ENCODE assay signal across 1 cellular context in the genomic region with DNA sequence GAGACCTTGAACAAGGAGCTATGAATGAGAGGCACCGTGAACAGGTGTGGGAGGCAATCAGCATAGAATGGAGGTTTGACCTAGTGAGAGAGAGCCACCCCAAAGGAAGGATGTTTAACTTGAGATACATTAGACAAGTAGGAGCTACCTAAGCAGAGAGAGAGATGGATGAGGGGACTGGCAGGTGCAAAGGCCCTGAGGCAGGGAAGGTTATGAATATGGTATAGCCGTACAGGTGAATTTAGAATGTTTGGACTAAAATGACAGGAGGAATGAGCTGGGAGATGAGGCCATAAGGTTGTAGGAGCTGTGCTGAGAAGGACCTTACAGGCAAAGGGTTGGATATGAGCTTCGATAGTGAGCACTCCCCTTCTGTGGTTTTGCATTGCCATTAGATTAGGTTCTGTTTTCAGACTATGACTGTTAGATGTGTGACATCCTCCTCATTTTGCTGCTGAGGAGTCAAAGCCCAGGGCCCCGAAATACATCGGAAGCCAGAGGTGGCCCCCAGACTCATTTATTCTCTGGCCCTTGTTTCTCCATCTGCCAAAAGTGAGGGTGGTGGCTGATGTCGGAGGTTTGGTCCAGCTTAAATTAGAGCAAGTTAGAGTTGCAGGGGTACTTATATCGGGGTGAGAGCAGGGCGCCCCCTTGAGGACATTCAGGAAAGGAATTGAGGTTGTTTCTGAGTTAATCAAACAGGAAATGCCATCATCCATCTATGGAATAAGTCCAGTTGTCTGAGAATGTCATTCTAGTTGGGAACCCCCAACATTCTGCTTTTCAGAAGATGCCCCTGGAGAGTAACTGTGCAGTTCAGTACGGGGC.
TF ChIP-seq lines count a peak whose summit lies in the region.

No MANE protein-coding gene starts in this region.

TF ChIP-seq in IMR-90, 13 proteins besides CTCF, POLR2A, EP300 and RAD21 (continued from another document):
- TF ChIP-seq CEBPB (IDR thresholded peaks at IDR 0.05; ENCODE audit: low read depth, low read length) (no peak), MXI1 (IDR thresholded peaks at IDR 0.05; ENCODE audit: borderline replicate concordance, low read depth, low read length) (no peak), NFE2L2 (IDR thresholded peaks at IDR 0.05; ENCODE audit: low read depth, low read length) (no peak), BHLHE40 (IDR thresholded peaks at IDR 0.05; ENCODE audit: low read depth, low read length) (no peak), USF2 (IDR thresholded peaks at IDR 0.05; ENCODE audit: low read depth, low read length) (no peak), FOS (IDR thresholded peaks at IDR 0.05; ENCODE audit: low read depth, low read length) (no peak), MAZ (IDR thresholded peaks at IDR 0.05; ENCODE audit: borderline replicate concordance, low read depth, low read length) (no peak)
